Comparison of ENCODE assay signal across 1 cellular context in the genomic region with DNA sequence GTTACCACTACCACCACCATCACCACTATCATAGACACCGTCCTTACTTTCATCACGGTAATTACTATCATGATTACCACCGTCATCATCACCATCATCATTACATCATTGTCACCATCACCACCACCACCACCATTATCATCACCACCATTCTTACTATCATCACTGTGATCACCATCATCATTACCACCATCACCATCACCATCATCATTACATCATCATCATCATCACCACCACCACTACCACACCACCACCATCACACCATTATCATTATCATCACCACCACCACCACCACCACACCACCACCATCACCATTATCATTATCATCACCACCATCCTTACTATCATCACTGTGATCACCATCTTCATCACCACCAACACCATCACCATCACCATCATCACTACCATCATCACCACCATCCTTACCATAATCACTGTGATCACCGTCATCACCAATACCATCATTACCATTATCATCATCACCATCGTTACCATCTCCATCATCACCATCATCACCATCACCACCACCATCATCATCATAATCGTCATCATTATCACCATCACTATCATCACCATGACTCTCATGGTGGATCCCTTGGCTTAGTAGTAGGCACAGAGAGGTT.
TF ChIP-seq lines count a peak whose summit lies in the region.

No MANE protein-coding gene starts in this region.

TF ChIP-seq in H1, 55 proteins besides CTCF, POLR2A, EP300 and RAD21:
- no peak for TF ChIP-seq NRF1 (IDR thresholded peaks at IDR 0.05; ENCODE audit: low read depth, low read length)
- TF ChIP-seq, protein P1, sequence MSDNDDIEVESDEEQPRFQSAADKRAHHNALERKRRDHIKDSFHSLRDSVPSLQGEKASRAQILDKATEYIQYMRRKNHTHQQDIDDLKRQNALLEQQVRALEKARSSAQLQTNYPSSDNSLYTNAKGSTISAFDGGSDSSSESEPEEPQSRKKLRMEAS (IDR thresholded peaks at IDR 0.05), result no peak
- TF ChIP-seq TBP (IDR thresholded peaks at IDR 0.05; ENCODE audit: low read depth, low read length), result no peak
- no peak for TF ChIP-seq CHD2 (IDR thresholded peaks at IDR 0.05; ENCODE audit: low read length)
- TF ChIP-seq SRF (IDR thresholded peaks at IDR 0.05; ENCODE audit: low read depth, low read length), result no peak
- no peak for TF ChIP-seq CBX8 (IDR thresholded peaks at IDR 0.05; ENCODE audit: borderline replicate concordance, low read depth, low read length)
- TF ChIP-seq BRCA1 (IDR thresholded peaks at IDR 0.05; ENCODE audit: low read depth, low read length), result no peak
- no peak for TF ChIP-seq RBBP5 (IDR thresholded peaks at IDR 0.05; ENCODE audit: borderline replicate concordance, low read depth, low read length)
- TF ChIP-seq, protein P2, sequence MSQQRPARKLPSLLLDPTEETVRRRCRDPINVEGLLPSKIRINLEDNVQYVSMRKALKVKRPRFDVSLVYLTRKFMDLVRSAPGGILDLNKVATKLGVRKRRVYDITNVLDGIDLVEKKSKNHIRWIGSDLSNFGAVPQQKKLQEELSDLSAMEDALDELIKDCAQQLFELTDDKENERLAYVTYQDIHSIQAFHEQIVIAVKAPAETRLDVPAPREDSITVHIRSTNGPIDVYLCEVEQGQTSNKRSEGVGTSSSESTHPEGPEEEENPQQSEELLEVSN (IDR thresholded peaks at IDR 0.05), result no peak
- no peak for TF ChIP-seq FOSL1 (IDR thresholded peaks at IDR 0.05; ENCODE audit: insufficient read depth, low read depth, low read length)
- TF ChIP-seq, protein P3, sequence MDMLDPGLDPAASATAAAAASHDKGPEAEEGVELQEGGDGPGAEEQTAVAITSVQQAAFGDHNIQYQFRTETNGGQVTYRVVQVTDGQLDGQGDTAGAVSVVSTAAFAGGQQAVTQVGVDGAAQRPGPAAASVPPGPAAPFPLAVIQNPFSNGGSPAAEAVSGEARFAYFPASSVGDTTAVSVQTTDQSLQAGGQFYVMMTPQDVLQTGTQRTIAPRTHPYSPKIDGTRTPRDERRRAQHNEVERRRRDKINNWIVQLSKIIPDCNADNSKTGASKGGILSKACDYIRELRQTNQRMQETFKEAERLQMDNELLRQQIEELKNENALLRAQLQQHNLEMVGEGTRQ (IDR thresholded peaks at IDR 0.05; ENCODE audit: low read length), result no peak
- no peak for TF ChIP-seq CREB1 (IDR thresholded peaks at IDR 0.05)
- no peak for TF ChIP-seq TAF1 (IDR thresholded peaks at IDR 0.05; ENCODE audit: low read depth, low read length)
- no peak for TF ChIP-seq SP4 (IDR thresholded peaks at IDR 0.05; ENCODE audit: low read length)
- TF ChIP-seq CBX5 (IDR thresholded peaks at IDR 0.05; ENCODE audit: low read depth, low read length), result no peak
- TF ChIP-seq TAF7 (optimal IDR thresholded peaks at IDR 0.05; ENCODE audit: borderline replicate concordance, low read depth, low read length), result no peak
